ENCODE assay signal across 21 cellular contexts in genomic region chr7:131919920-131920709, GRCh38.
A peak's percentile ranks its signal among the peaks of the same experiment; 100 is the strongest.
DNase-seq lines count a peak whose midpoint lies in the region; ATAC-seq and TF ChIP-seq lines count a peak whose summit lies in the region.
"Had no signal": no experiment of that assay in that cellular context is flagged by ENCODE, and none has a peak within 500 bp of the region (broad histone marks: within the 10 kb centered on the region; RNA-seq: fewer than 3 reads in every experiment).

No MANE protein-coding gene starts in this region.

- H3K4me3 Mint-ChIP-seq in CD14-positive monocyte = no peak overlapping the region
- H3K4me3 Mint-ChIP-seq: activated B cell treated with CpG ODN at 0.5 μM for 24 hours; activated CD4-positive, alpha-beta memory T cell treated with anti-CD3 and anti-CD28 coated beads, Interleukin-2, amount 10 ng/mL, durations not matched to agents 7 days and 5 days; activated naive CD8-positive, alpha-beta T cell; activated T-cell treated with anti-CD3 and anti-CD28 coated beads, Interleukin-2, amount 50 U/mL, for 4 hours; CD4-positive, alpha-beta T cell; HFFc6 had no signal

- DNase-seq in GM12865 (ENCODE audit: low read depth) (peak; percentile 43), SK-N-SH (no peak), sciatic nerve (ENCODE audit: low spot score) (no peak), prostate gland (ENCODE audit: low spot score) (no peak), NCI-H2029 treated with DMSO at 0.1 percent for 48 hours (lab: John Stamatoyannopoulos, UW) (no peak), CD14-positive monocyte (ENCODE audit: low spot score) (no peak)
- DNase-seq: activated B cell treated with CpG ODN at 0.5 μM for 24 hours; activated CD4-positive, alpha-beta memory T cell treated with anti-CD3 and anti-CD28 coated beads, Interleukin-2, amount 10 ng/mL, durations not matched to agents 7 days and 5 days; activated T-cell treated with anti-CD3 and anti-CD28 coated beads, Interleukin-2, amount 50 U/mL, for 4 hours; CD4-positive, alpha-beta T cell; DND-41; NCI-H1930; NCI-H69; PC-3; T-helper 2 cell had no signal

- H3K36me3 ChIP-seq in SK-N-SH (replicated peaks in 1 of 2; ENCODE audit: control insufficient read depth in 1 of 2, insufficient read depth in 2 of 2, low read length in 1 of 2) (peaks cover 0 to 24% of the 10 kb centered on the region in 2 experiments), prostate gland (no peaks in the 10 kb centered on the region)

- H3K4me3 ChIP-seq in GM12865 (ENCODE audit: low read depth, low read length) = no peak overlapping the region
- H3K4me3 ChIP-seq in SK-N-SH (ENCODE audit: low read depth in 2 of 2, low read length in 1 of 2) = no peak overlapping the region
- H3K4me3 ChIP-seq in prostate gland = no peak overlapping the region
- H3K4me3 ChIP-seq: K562 had no signal

- CTCF ChIA-PET in SK-N-SH (lab: Yijun Ruan, JAX) = interaction anchor here (0.6 to 3.4 kb wide), 9 partner anchors 10 to 234 kb away, joined by 3 to 19 read pairs (median 4); no protein-coding TSS in a partner anchor

- no peak for TF ChIP-seq POLR2A in prostate gland (IDR thresholded peaks at IDR 0.05)

- POLR2A ChIA-PET in SK-N-SH (lab: Yijun Ruan, JAX) = no interaction called here

- peak overlapping the region; percentile 16; the same call in 1 of the 2 replicates for H3K4me2 ChIP-seq in SK-N-SH

- TF ChIP-seq RAD21 in SK-N-SH (IDR thresholded peaks at IDR 0.05; ENCODE audit: low read length) = no peak

- H3K79me2 ChIP-seq in SK-N-SH (ENCODE audit: insufficient read depth) = peaks cover 72% of the 10 kb centered on the region
- H3K79me2 ChIP-seq: parathyroid adenoma had no signal

- peak; percentile 77 for ATAC-seq in GM19025 (IDR thresholded peaks at IDR 0.05; ENCODE audit: low read depth, unreplicated experiment)
- ATAC-seq in HG02759 (IDR thresholded peaks at IDR 0.05; ENCODE audit: unreplicated experiment) = peak; percentile 67
- no peak for ATAC-seq in sciatic nerve
- ATAC-seq: activated T-cell treated with anti-CD3 and anti-CD28 coated beads, Interleukin-2, amount 50 U/mL, for 4 hours; K562; PC-3 had no signal

- H3K4me1 Mint-ChIP-seq in CD14-positive monocyte = no peaks in the 10 kb centered on the region
- H3K4me1 Mint-ChIP-seq: activated B cell treated with CpG ODN at 0.5 μM for 24 hours; activated CD4-positive, alpha-beta memory T cell treated with anti-CD3 and anti-CD28 coated beads, Interleukin-2, amount 10 ng/mL, durations not matched to agents 7 days and 5 days had no signal

- no peak overlapping the region for H3K9ac ChIP-seq in SK-N-SH
- H3K9ac ChIP-seq: parathyroid adenoma had no signal

- TF ChIP-seq CTCF in GM12865 (IDR thresholded peaks at IDR 0.05; ENCODE audit: insufficient read depth, low read depth, low read length, missing control alignments) (no peak), SK-N-SH (IDR thresholded peaks at IDR 0.05) (no peak), prostate gland (IDR thresholded peaks at IDR 0.05) (no peak), CD14-positive monocyte (IDR thresholded peaks at IDR 0.05) (no peak)

- no peaks in the 10 kb centered on the region for H3K9me2 ChIP-seq in SK-N-SH

- WGBS in SK-N-SH (ENCODE audit: low lambda C conversion rate) = 87% methylated on average over 7 of the region's 7 CpGs
- WGBS in prostate gland = 51% methylated on average over 7 of the region's 7 CpGs

- no peaks in the 10 kb centered on the region for H3K9me3 ChIP-seq in SK-N-SH
- H3K9me3 ChIP-seq in prostate gland = no peaks in the 10 kb centered on the region

- H3K4me1 ChIP-seq in SK-N-SH (ENCODE audit: control insufficient read depth in 1 of 2, insufficient read depth in 2 of 2, low read depth in 1 of 2, low read length in 1 of 2) = peaks cover 5 to 6% of the 10 kb centered on the region in 2 experiments; a peak in 3 of 4 replicates
- H3K4me1 ChIP-seq in prostate gland (replicated peaks) = no peaks in the 10 kb centered on the region
- H3K4me1 ChIP-seq: parathyroid adenoma had no signal

- H3K27ac Mint-ChIP-seq in CD14-positive monocyte = peak overlapping the region in 2 of 7 donors; percentile 9 to 24
- H3K27ac Mint-ChIP-seq: activated B cell treated with CpG ODN at 0.5 μM for 24 hours; activated CD4-positive, alpha-beta memory T cell treated with anti-CD3 and anti-CD28 coated beads, Interleukin-2, amount 10 ng/mL, durations not matched to agents 7 days and 5 days; activated naive CD8-positive, alpha-beta T cell; CD4-positive, alpha-beta T cell; HFFc6 had no signal

- H3K27ac ChIP-seq in SK-N-SH (ENCODE audit: low read depth in 2 of 2, low read length in 1 of 2) (peak overlapping the region in 1 of 2 experiments; percentile 54; a peak in 2 of 4 replicates), prostate gland (no peak overlapping the region)
- H3K27ac ChIP-seq: parathyroid adenoma had no signal

- no peaks in the 10 kb centered on the region for H3K27me3 ChIP-seq in SK-N-SH (ENCODE audit: insufficient read depth)
- no peaks in the 10 kb centered on the region for H3K27me3 ChIP-seq in prostate gland (replicated peaks; ENCODE audit: insufficient read depth)

- H3K36me3 Mint-ChIP-seq in CD14-positive monocyte = no peaks in the 10 kb centered on the region
- H3K36me3 Mint-ChIP-seq: activated naive CD8-positive, alpha-beta T cell had no signal

- intact Hi-C loops in sciatic nerve (cut with DNase I) = no loop called here
- intact Hi-C loops in prostate gland (cut with DNase I) = no loop called here
- intact Hi-C loops in CD14-positive monocyte (cut with micrococcal nuclease) = no loop called here

- H3K27me3 Mint-ChIP-seq in CD14-positive monocyte (ENCODE audit: low read depth in 3 of 3) = peaks cover 2 to 4% (median 2%) of the 10 kb centered on the region in 3 donors
- H3K27me3 Mint-ChIP-seq: activated B cell treated with CpG ODN at 0.5 μM for 24 hours; activated CD4-positive, alpha-beta memory T cell treated with anti-CD3 and anti-CD28 coated beads, Interleukin-2, amount 10 ng/mL, durations not matched to agents 7 days and 5 days; activated naive CD8-positive, alpha-beta T cell had no signal

- H2AFZ ChIP-seq in SK-N-SH (ENCODE audit: low read depth) = no peak overlapping the region
- H2AFZ ChIP-seq: parathyroid adenoma had no signal

- H4K20me1 ChIP-seq in SK-N-SH (ENCODE audit: insufficient read depth) = no peaks in the 10 kb centered on the region

- peaks cover 0 to 6% (median 3%) of the 10 kb centered on the region in 7 donors for H3K9me3 Mint-ChIP-seq in CD14-positive monocyte
- H3K9me3 Mint-ChIP-seq: activated B cell treated with CpG ODN at 0.5 μM for 24 hours; activated CD4-positive, alpha-beta memory T cell treated with anti-CD3 and anti-CD28 coated beads, Interleukin-2, amount 10 ng/mL, durations not matched to agents 7 days and 5 days; activated T-cell treated with anti-CD3 and anti-CD28 coated beads, Interleukin-2, amount 50 U/mL, for 4 hours; CD4-positive, alpha-beta T cell; HFFc6 had no signal

- TF ChIP-seq EP300 in SK-N-SH (IDR thresholded peaks at IDR 0.05; ENCODE audit: borderline replicate concordance in 1 of 2, low read depth in 1 of 2, low read length in 1 of 2) = no peak

- peaks cover 25% of the 10 kb centered on the region for H3F3A ChIP-seq in SK-N-SH (replicated peaks; ENCODE audit: insufficient read depth)

TF ChIP-seq in SK-N-SH, 30 proteins besides CTCF, POLR2A, EP300 and RAD21:
- TF ChIP-seq RFX5 (IDR thresholded peaks at IDR 0.05; ENCODE audit: low read length) = no peak
